ENCODE assay signal across 1 cellular context in genomic region chr17:12386240-12386639, GRCh38.
TF ChIP-seq lines count a peak whose summit lies in the region.

No MANE protein-coding gene starts in this region.

TF ChIP-seq in H1, 55 proteins besides CTCF, POLR2A, EP300 and RAD21:
- TF ChIP-seq BACH1 (IDR thresholded peaks at IDR 0.05; ENCODE audit: low read length) (peak; percentile 68), CBX5 (IDR thresholded peaks at IDR 0.05; ENCODE audit: low read depth, low read length) (no peak), MAFK (IDR thresholded peaks at IDR 0.05; ENCODE audit: low read depth, low read length) (peak; percentile 66)
